Comparison of ENCODE assay signal across 1 cellular context in the genomic region with DNA sequence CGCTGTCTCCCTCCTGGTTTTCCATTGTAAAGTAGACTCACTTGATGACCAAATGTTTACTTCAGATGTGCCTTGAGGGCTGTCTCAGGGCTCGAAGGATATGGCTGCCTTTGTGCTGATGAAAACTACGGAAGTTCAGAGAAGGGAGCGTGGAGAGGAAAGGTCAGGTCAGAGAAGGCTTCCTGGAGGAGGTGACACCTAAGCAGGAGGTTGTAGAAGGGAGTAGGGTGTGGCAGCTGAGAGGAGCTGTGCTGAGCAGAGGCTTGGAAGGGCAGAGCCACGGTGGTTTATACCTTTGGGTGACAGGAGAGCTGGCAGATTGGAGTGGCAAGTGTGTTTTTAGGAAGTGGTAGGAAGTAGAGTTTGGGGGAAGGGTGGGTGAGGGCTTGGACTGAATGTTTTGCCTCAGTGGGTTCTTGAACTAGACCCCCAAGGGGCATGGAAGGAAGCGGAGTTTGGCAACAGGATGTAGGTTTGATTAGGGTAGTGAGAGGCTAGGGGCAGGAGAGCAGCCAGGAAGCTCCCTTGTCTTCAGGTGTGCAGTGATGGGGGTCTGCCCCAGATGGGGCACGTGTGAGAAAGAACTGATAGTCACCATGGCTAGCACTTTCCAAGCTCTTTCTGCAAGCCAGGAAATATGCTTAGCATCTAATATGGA.
TF ChIP-seq lines count a peak whose summit lies in the region.

No MANE protein-coding gene starts in this region.

TF ChIP-seq in liver, 16 proteins besides CTCF, POLR2A, EP300 and RAD21 (continued from another document):
- TF ChIP-seq, protein P1, sequence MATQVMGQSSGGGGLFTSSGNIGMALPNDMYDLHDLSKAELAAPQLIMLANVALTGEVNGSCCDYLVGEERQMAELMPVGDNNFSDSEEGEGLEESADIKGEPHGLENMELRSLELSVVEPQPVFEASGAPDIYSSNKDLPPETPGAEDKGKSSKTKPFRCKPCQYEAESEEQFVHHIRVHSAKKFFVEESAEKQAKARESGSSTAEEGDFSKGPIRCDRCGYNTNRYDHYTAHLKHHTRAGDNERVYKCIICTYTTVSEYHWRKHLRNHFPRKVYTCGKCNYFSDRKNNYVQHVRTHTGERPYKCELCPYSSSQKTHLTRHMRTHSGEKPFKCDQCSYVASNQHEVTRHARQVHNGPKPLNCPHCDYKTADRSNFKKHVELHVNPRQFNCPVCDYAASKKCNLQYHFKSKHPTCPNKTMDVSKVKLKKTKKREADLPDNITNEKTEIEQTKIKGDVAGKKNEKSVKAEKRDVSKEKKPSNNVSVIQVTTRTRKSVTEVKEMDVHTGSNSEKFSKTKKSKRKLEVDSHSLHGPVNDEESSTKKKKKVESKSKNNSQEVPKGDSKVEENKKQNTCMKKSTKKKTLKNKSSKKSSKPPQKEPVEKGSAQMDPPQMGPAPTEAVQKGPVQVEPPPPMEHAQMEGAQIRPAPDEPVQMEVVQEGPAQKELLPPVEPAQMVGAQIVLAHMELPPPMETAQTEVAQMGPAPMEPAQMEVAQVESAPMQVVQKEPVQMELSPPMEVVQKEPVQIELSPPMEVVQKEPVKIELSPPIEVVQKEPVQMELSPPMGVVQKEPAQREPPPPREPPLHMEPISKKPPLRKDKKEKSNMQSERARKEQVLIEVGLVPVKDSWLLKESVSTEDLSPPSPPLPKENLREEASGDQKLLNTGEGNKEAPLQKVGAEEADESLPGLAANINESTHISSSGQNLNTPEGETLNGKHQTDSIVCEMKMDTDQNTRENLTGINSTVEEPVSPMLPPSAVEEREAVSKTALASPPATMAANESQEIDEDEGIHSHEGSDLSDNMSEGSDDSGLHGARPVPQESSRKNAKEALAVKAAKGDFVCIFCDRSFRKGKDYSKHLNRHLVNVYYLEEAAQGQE (IDR thresholded peaks at IDR 0.05): no peak
- no peak for TF ChIP-seq FOXA2 (IDR thresholded peaks at IDR 0.05)
- TF ChIP-seq SP1 (IDR thresholded peaks at IDR 0.05): no peak
- no peak for TF ChIP-seq RXRA (IDR thresholded peaks at IDR 0.05)
- TF ChIP-seq TAF1 (conservative IDR thresholded peaks at IDR 0.05): no peak
- TF ChIP-seq JUND (IDR thresholded peaks at IDR 0.05): no peak
- no peak for TF ChIP-seq FOXA1 (IDR thresholded peaks at IDR 0.05)
- TF ChIP-seq EGR1 (IDR thresholded peaks at IDR 0.05; ENCODE audit: low read depth in 2 of 2): no peak
- TF ChIP-seq, protein P2, sequence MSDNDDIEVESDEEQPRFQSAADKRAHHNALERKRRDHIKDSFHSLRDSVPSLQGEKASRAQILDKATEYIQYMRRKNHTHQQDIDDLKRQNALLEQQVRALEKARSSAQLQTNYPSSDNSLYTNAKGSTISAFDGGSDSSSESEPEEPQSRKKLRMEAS (IDR thresholded peaks at IDR 0.05): no peak
- TF ChIP-seq NR2F2 (IDR thresholded peaks at IDR 0.05): no peak
- TF ChIP-seq, protein P3, sequence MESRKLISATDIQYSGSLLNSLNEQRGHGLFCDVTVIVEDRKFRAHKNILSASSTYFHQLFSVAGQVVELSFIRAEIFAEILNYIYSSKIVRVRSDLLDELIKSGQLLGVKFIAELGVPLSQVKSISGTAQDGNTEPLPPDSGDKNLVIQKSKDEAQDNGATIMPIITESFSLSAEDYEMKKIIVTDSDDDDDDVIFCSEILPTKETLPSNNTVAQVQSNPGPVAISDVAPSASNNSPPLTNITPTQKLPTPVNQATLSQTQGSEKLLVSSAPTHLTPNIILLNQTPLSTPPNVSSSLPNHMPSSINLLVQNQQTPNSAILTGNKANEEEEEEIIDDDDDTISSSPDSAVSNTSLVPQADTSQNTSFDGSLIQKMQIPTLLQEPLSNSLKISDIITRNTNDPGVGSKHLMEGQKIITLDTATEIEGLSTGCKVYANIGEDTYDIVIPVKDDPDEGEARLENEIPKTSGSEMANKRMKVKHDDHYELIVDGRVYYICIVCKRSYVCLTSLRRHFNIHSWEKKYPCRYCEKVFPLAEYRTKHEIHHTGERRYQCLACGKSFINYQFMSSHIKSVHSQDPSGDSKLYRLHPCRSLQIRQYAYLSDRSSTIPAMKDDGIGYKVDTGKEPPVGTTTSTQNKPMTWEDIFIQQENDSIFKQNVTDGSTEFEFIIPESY (IDR thresholded peaks at IDR 0.05): no peak
- TF ChIP-seq HNF4A (conservative IDR thresholded peaks at IDR 0.05): no peak
- no peak for TF ChIP-seq GABPA (IDR thresholded peaks at IDR 0.05 in 1 of 2, conservative IDR thresholded peaks at IDR 0.05 in 1 of 2)
- TF ChIP-seq YY1 (IDR thresholded peaks at IDR 0.05): no peak
